ENCODE assay signal across 29 cellular contexts in the genomic region with DNA sequence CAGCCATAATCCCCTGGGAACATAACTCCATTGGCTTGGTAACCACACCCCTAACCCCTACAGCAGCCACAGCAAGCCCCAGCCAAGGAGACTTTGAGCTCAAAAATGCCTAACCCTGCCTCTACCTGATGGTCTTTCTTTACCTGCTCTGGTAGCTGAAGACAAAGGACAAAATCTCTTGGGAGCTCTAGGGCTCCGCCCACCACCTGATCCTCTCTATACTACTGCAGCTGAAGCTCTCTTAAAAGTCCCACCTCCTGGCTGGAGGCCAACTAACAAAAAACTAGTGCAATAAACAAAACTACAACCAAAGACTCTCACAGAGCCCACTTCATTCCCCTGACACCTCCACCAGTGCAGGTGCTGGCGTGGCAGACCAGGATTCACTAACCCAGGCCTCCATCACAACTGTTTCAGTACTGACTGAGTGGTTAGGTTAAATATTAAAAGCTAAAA. TPM values are rescaled to one million over a fixed set of nuclear protein-coding genes. Genes with fewer than 3 reads are reported as not detected.
DNase-seq lines count a peak whose midpoint lies in the region; ATAC-seq, FAIRE-seq and TF ChIP-seq lines count a peak whose summit lies in the region.
"Had no signal": no experiment of that assay in that cellular context is flagged by ENCODE, and none has a peak within 500 bp of the region (broad histone marks: within the 10 kb centered on the region; RNA-seq: fewer than 3 reads in every experiment).

No MANE protein-coding gene starts in this region.

- no CpG with 5 or more reads among the region's 2 CpGs for WGBS in H9 (ENCODE audit: extremely low coverage, insufficient read length, low lambda C conversion rate)
- WGBS in H1 (ENCODE audit: extremely low coverage in 1 of 2, insufficient coverage in 1 of 2, insufficient read length in 1 of 2, insufficient replicate concordance in 2 of 2, low coverage in 1 of 2, low lambda C conversion rate in 2 of 2, missing lambda C conversion rate in 1 of 2), 2 experiments, result 92% methylated on average over 2 of the region's 2 CpGs; no CpG with 5 or more reads in 1 of the 2 experiments

- TF ChIP-seq POLR2A in H1 (IDR thresholded peaks at IDR 0.05; ENCODE audit: control extremely low read depth in 1 of 2, low read depth in 2 of 2, low read length in 2 of 2) (no peak), vagina (IDR thresholded peaks at IDR 0.05) (no peak)

- no peaks in the 10 kb centered on the region for H3K23me2 ChIP-seq in H9 (ENCODE audit: insufficient read length, low read depth, low read length, poor library complexity, severe bottlenecking)
- H3K23me2 ChIP-seq in H1 (ENCODE audit: low read depth, low read length), result no peaks in the 10 kb centered on the region

- H3K36me3 ChIP-seq in H1 (ENCODE audit: control insufficient read depth in 2 of 4, insufficient read depth in 4 of 4, low read length in 3 of 4) (no peaks in the 10 kb centered on the region), vagina (no peaks in the 10 kb centered on the region)
- H3K36me3 ChIP-seq: lower lobe of right lung, uterus had no signal

- no peaks in the 10 kb centered on the region for H3K79me2 ChIP-seq in H9 (ENCODE audit: insufficient read depth, low read length)
- no peaks in the 10 kb centered on the region for H3K79me2 ChIP-seq in H1 (ENCODE audit: control insufficient read depth in 1 of 2, insufficient read depth in 2 of 2, low read length in 2 of 2)
- H3K79me2 ChIP-seq: parathyroid adenoma had no signal

- TF ChIP-seq CTCF in H9 (conservative IDR thresholded peaks at IDR 0.05) (no peak), H1 (IDR thresholded peaks at IDR 0.05; ENCODE audit: control extremely low read depth in 1 of 3, insufficient read depth in 1 of 3, low read depth in 1 of 3, low read length in 3 of 3) (no peak), vagina (IDR thresholded peaks at IDR 0.05) (no peak), GM20000 (IDR thresholded peaks at IDR 0.05; ENCODE audit: extremely low read depth, missing control alignments) (no peak)

- no peak overlapping the region for H3K4ac ChIP-seq in H9 (ENCODE audit: low read depth, low read length)
- H3K4ac ChIP-seq in H1 (replicated peaks; ENCODE audit: insufficient read length, low read depth, low read length), result no peak overlapping the region

- no peak overlapping the region for H3K9ac ChIP-seq in H9 (ENCODE audit: extremely low read depth, insufficient read length, low read length)
- no peak overlapping the region for H3K9ac ChIP-seq in H1 (replicated peaks in 1 of 4; ENCODE audit: extremely low read depth in 1 of 4, low read depth in 3 of 4, low read length in 3 of 4)
- H3K9ac ChIP-seq: parathyroid adenoma, SK-N-SH had no signal

- H2BK5ac ChIP-seq in H9 (ENCODE audit: insufficient read length, low read length) (no peak overlapping the region), H1 (ENCODE audit: low read depth, low read length) (no peak overlapping the region)

- H3K4me2 ChIP-seq in H9 (ENCODE audit: insufficient read depth, insufficient read length, low read length) (no peak overlapping the region), H1 (ENCODE audit: insufficient read depth in 1 of 2, low read depth in 2 of 2, low read length in 2 of 2) (no peak overlapping the region)
- H3K4me2 ChIP-seq: SK-N-SH had no signal

- H2BK12ac ChIP-seq in H9 (ENCODE audit: insufficient read length, low read depth, low read length), result no peak overlapping the region
- 0 out of 2 replicates have a peak overlapping the region, but pooled peaks have one; percentile 39 for H2BK12ac ChIP-seq in H1 (ENCODE audit: low read depth, low read length)

- H2BK15ac ChIP-seq in H9 (ENCODE audit: low read depth, low read length), result no peak overlapping the region
- H2BK15ac ChIP-seq in H1 (ENCODE audit: low read length), result no peak overlapping the region

- H3K4me3 Mint-ChIP-seq in H9, result no peak overlapping the region
- H3K4me3 Mint-ChIP-seq: activated naive CD4-positive, alpha-beta T cell treated with anti-CD3 and anti-CD28 coated beads for 36 hours; activated T-cell treated with anti-CD3 and anti-CD28 coated beads, Interleukin-2, amount 50 U/mL, for 72 hours; CD4-positive, CD25-positive, alpha-beta regulatory T cell; nephron progenitor cell; stimulated activated naive B cell treated with anti-CD40 and anti-IgM and Interleukin-4, amounts not matched to agents 10 μg/mL and 1 μg/mL and 100 μg/mL, for 72 hours; T-helper 17 cell had no signal

- intact Hi-C loops in vagina (cut with DNase I), result no loop called here

- H3K36me3 Mint-ChIP-seq in H9 (ENCODE audit: insufficient read depth in 1 of 3, low read depth in 3 of 3), result peaks cover 4 to 10% (median 6%) of the 10 kb centered on the region in 3 experiments; a peak in 5 of 7 replicates
- H3K36me3 Mint-ChIP-seq: CD4-positive, CD25-positive, alpha-beta regulatory T cell; stimulated activated naive B cell treated with anti-CD40 and anti-IgM and Interleukin-4, amounts not matched to agents 10 μg/mL and 1 μg/mL and 100 μg/mL, for 72 hours had no signal

- H3K9me3 Mint-ChIP-seq in H9, result peaks cover 14 to 16% of the 10 kb centered on the region in 2 experiments
- H3K9me3 Mint-ChIP-seq: activated naive CD4-positive, alpha-beta T cell treated with anti-CD3 and anti-CD28 coated beads for 36 hours had no signal

- no peaks in the 10 kb centered on the region for H3K4me1 ChIP-seq in H9 (ENCODE audit: insufficient read depth, low read length)
- H3K4me1 ChIP-seq in H1 (replicated peaks in 1 of 4; ENCODE audit: control insufficient read depth in 3 of 4, insufficient read depth in 4 of 4, low read length in 3 of 4), result no peaks in the 10 kb centered on the region
- H3K4me1 ChIP-seq in vagina, result no peaks in the 10 kb centered on the region
- H3K4me1 ChIP-seq: lower lobe of right lung, parathyroid adenoma, uterus had no signal

- no peak for FAIRE-seq in H1 (lab: Jason Lieb, UNC)

- H3T11ph ChIP-seq in H9 (ENCODE audit: low read length), result no peak overlapping the region

- peak; percentile 40 for DNase-seq in H9
- DNase-seq in NCI-H1436 (lab: John Stamatoyannopoulos, UW), result peak; percentile 41
- no peak for DNase-seq in H1 (ENCODE audit: low read depth in 1 of 2, low spot score in 2 of 2)
- DNase-seq in vagina (ENCODE audit: extremely low spot score in 2 of 2), result no peak
- no peak for DNase-seq in GM20000 (ENCODE audit: low spot score)
- DNase-seq: activated CD4-positive, alpha-beta T cell treated with anti-CD3 and anti-CD28 coated beads for 48 hours; activated naive CD4-positive, alpha-beta T cell treated with anti-CD3 and anti-CD28 coated beads for 36 hours; activated T-cell treated with anti-CD3 and anti-CD28 coated beads, Interleukin-2, amount 50 U/mL, for 72 hours; CD4-positive, CD25-positive, alpha-beta regulatory T cell; glutamatergic neuron; KG1; lower lobe of right lung; NCI-H1930; NCI-H524 treated with DMSO at 0.1 percent for 48 hours; nephron progenitor cell; right cardiac atrium; SK-N-SH; stimulated activated CD4-positive, alpha-beta T cell treated with anti-CD3 and anti-CD28 coated beads, Interleukin-4, amount 100 ng/mL, for 1 hour; stimulated activated naive B cell treated with anti-CD40 and anti-IgM and Interleukin-4, amounts not matched to agents 10 μg/mL and 1 μg/mL and 100 μg/mL, for 72 hours; T-helper 17 cell; uterus had no signal

- POLR2A ChIA-PET in H1 (lab: Charles Lee; ENCODE audit: partially characterized antibody), result no interaction called here

- no peaks in the 10 kb centered on the region for H3K27me3 ChIP-seq in H9 (ENCODE audit: insufficient read depth, low read length)
- no peaks in the 10 kb centered on the region for H3K27me3 ChIP-seq in H1 (replicated peaks in 1 of 4; ENCODE audit: control insufficient read depth in 3 of 4, extremely low read depth in 1 of 4, insufficient read depth in 3 of 4, low read length in 3 of 4)
- H3K27me3 ChIP-seq in vagina, result no peaks in the 10 kb centered on the region
- H3K27me3 ChIP-seq: uterus had no signal

- H3K27me3 Mint-ChIP-seq in H9 (ENCODE audit: low read depth), result no peaks in the 10 kb centered on the region
- H3K27me3 Mint-ChIP-seq: CD4-positive, CD25-positive, alpha-beta regulatory T cell; stimulated activated naive B cell treated with anti-CD40 and anti-IgM and Interleukin-4, amounts not matched to agents 10 μg/mL and 1 μg/mL and 100 μg/mL, for 72 hours; T-helper 17 cell had no signal

- H3K79me1 ChIP-seq in H9 (ENCODE audit: insufficient read depth, low read depth, low read length, poor library complexity, severe bottlenecking) (no peaks in the 10 kb centered on the region), H1 (ENCODE audit: low read depth, low read length) (no peaks in the 10 kb centered on the region)

- H3K9me3 ChIP-seq in H9 (ENCODE audit: control insufficient read depth, low read depth, low read length) (no peaks in the 10 kb centered on the region), H1 (ENCODE audit: insufficient read depth in 2 of 2, low read depth in 1 of 2, low read length in 1 of 2) (no peaks in the 10 kb centered on the region), vagina (no peaks in the 10 kb centered on the region)
- H3K9me3 ChIP-seq: lower lobe of right lung, SK-N-SH, uterus had no signal

- no peak overlapping the region for H2AK5ac ChIP-seq in H9 (ENCODE audit: insufficient read length, low read length)
- no peak overlapping the region for H2AK5ac ChIP-seq in H1 (ENCODE audit: low read depth, low read length)

- H3K27ac ChIP-seq in H9 (ENCODE audit: insufficient read length, low read depth, low read length) (no peak overlapping the region), H1 (ENCODE audit: low read depth, low read length) (no peak overlapping the region), vagina (no peak overlapping the region)
- H3K27ac ChIP-seq: epithelial cell of prostate, lower lobe of right lung, parathyroid adenoma, uterus had no signal

- H4K91ac ChIP-seq in H9 (ENCODE audit: insufficient read length, low read depth, low read length) (no peak overlapping the region), H1 (replicated peaks; ENCODE audit: insufficient read length, low read length) (no peak overlapping the region)

- H2AFZ ChIP-seq in H9 (ENCODE audit: low read length), result no peak overlapping the region
- H2AFZ ChIP-seq in H1 (ENCODE audit: low read length), result 0 out of 2 replicates have a peak overlapping the region, but pooled peaks have one; percentile 13
- H2AFZ ChIP-seq: parathyroid adenoma had no signal

- H3K14ac ChIP-seq in H9 (ENCODE audit: insufficient read depth, low read length) (no peak overlapping the region), H1 (ENCODE audit: insufficient read length) (no peak overlapping the region)

- no peak overlapping the region for H4K5ac ChIP-seq in H9 (ENCODE audit: insufficient read length, low read depth, low read length)
- H4K5ac ChIP-seq in H1 (ENCODE audit: insufficient read length, low read depth, low read length), result no peak overlapping the region

- peak overlapping the region; percentile 15 for H3K18ac ChIP-seq in H9 (ENCODE audit: insufficient read length, low read depth, low read length)
- no peak overlapping the region for H3K18ac ChIP-seq in H1 (ENCODE audit: extremely low read depth, low read length)

- peaks cover 8 to 12% of the 10 kb centered on the region in 2 experiments for H3K4me1 Mint-ChIP-seq in H9
- H3K4me1 Mint-ChIP-seq: CD4-positive, CD25-positive, alpha-beta regulatory T cell; nephron progenitor cell; stimulated activated naive B cell treated with anti-CD40 and anti-IgM and Interleukin-4, amounts not matched to agents 10 μg/mL and 1 μg/mL and 100 μg/mL, for 72 hours; T-helper 17 cell had no signal

- H2BK120ac ChIP-seq in H9 (ENCODE audit: low read depth, low read length, poor library complexity, severe bottlenecking), result no peak overlapping the region
- no peak overlapping the region for H2BK120ac ChIP-seq in H1 (replicated peaks; ENCODE audit: low read depth, low read length)

- H4K8ac ChIP-seq in H9 (replicated peaks; ENCODE audit: insufficient read length, low read depth, low read length), result no peak overlapping the region
- H4K8ac ChIP-seq in H1 (ENCODE audit: extremely low read depth, insufficient read depth, low read length), result no peak overlapping the region

- H3K4me3 ChIP-seq in H1 (ENCODE audit: extremely low read depth in 1 of 4, insufficient read depth in 2 of 4, low read depth in 3 of 4, low read length in 4 of 4), result no peak overlapping the region
- no peak overlapping the region for H3K4me3 ChIP-seq in vagina
- H3K4me3 ChIP-seq: lower lobe of right lung, uterus had no signal

- no peak overlapping the region for H3K23ac ChIP-seq in H9 (ENCODE audit: insufficient read length, low read depth, low read length)
- no peak overlapping the region for H3K23ac ChIP-seq in H1 (ENCODE audit: insufficient read length)

- H2BK20ac ChIP-seq in H9 (ENCODE audit: low read depth, low read length, poor library complexity, severe bottlenecking), result no peak overlapping the region
- no peak overlapping the region for H2BK20ac ChIP-seq in H1 (ENCODE audit: low read length)

- H3K27ac Mint-ChIP-seq in H9, result peak overlapping the region; percentile 41 to 91 (median 77); a peak in 6 of 7 replicates
- H3K27ac Mint-ChIP-seq: activated naive CD4-positive, alpha-beta T cell treated with anti-CD3 and anti-CD28 coated beads for 36 hours; activated T-cell treated with anti-CD3 and anti-CD28 coated beads, Interleukin-2, amount 50 U/mL, for 72 hours; CD4-positive, CD25-positive, alpha-beta regulatory T cell; nephron progenitor cell; stimulated activated naive B cell treated with anti-CD40 and anti-IgM and Interleukin-4, amounts not matched to agents 10 μg/mL and 1 μg/mL and 100 μg/mL, for 72 hours; T-helper 17 cell had no signal

- ATAC-seq in GM18873 (IDR thresholded peaks at IDR 0.05; ENCODE audit: low FRiP score, unreplicated experiment) (peak; percentile 43), HG02981 (IDR thresholded peaks at IDR 0.05; ENCODE audit: unreplicated experiment) (no peak)
- ATAC-seq: activated T-cell treated with anti-CD3 and anti-CD28 coated beads, Interleukin-2, amount 50 U/mL, for 72 hours; lower lobe of right lung; right cardiac atrium; stimulated activated naive B cell treated with anti-CD40 and anti-IgM and Interleukin-4, amounts not matched to agents 10 μg/mL and 1 μg/mL and 100 μg/mL, for 72 hours; T-helper 17 cell had no signal

- H4K20me1 ChIP-seq in H9 (ENCODE audit: control insufficient read depth, insufficient read depth, insufficient read length) (no peaks in the 10 kb centered on the region), H1 (replicated peaks in 1 of 2; ENCODE audit: control insufficient read depth in 1 of 2, insufficient read depth in 2 of 2, low read length in 2 of 2) (no peaks in the 10 kb centered on the region)

- CTCF ChIA-PET in H1 (lab: Charles Lee; ENCODE audit: partially characterized antibody), result no interaction called here

- no peak for TF ChIP-seq RAD21 in H1 (IDR thresholded peaks at IDR 0.05 in 1 of 2, conservative IDR thresholded peaks at IDR 0.05 in 1 of 2; ENCODE audit: low read depth in 2 of 2, low read length in 2 of 2)

- no peak for TF ChIP-seq EP300 in H1 (IDR thresholded peaks at IDR 0.05; ENCODE audit: borderline replicate concordance in 1 of 2, low read depth in 2 of 2, low read length in 2 of 2)

- no peak overlapping the region for H3K56ac ChIP-seq in H9 (ENCODE audit: insufficient read length, low read depth, low read length)
- H3K56ac ChIP-seq in H1 (replicated peaks; ENCODE audit: insufficient read length, low read depth, low read length), result no peak overlapping the region

RNA-seq across cellular contexts. Expression of a gene that starts 11.8 kb away (rescaled TPM):
- total RNA-seq in H9 (2021), result not detected in 2 replicates
- not detected in 2 replicates for total RNA-seq in H1 (2021; fragmentation: NEBNext Ultra II Directional; extraction: Animal tissue kit (Norgen Biotek cat#: 25700))
- not detected in 2 replicates for polyA plus RNA-seq in H1 (2011; rRNA removed)
- not detected for polyA plus RNA-seq in H1 (2011; cell fraction: cytosol; rRNA removed)
- polyA plus RNA-seq in H1 (2011; cell fraction: nucleus; rRNA removed), result not detected
- not detected in 4 replicates for polyA plus RNA-seq in H1 (2012, experiment 1 of 2)
- polyA plus RNA-seq in H1 (2012, experiment 2 of 2), result not detected
- not detected for polyA plus RNA-seq in H1 (2013, experiment 1 of 2)
- not detected for polyA plus RNA-seq in H1 (2013, experiment 2 of 2)
- polyA minus RNA-seq in H1 (2011; rRNA and poly(A)+ RNA removed), result not detected in 2 replicates
- polyA minus RNA-seq in H1 (2011; cell fraction: cytosol; rRNA and poly(A)+ RNA removed), result not detected
- polyA minus RNA-seq in H1 (2011; cell fraction: nucleus; rRNA and poly(A)+ RNA removed), result not detected
- total RNA-seq in vagina, result not detected
- total RNA-seq: activated naive CD4-positive, alpha-beta T cell treated with anti-CD3 and anti-CD28 coated beads for 36 hours; activated T-cell treated with anti-CD3 and anti-CD28 coated beads, Interleukin-2, amount 50 U/mL, for 72 hours; CD4-positive, CD25-positive, alpha-beta regulatory T cell; HT-29; kidney epithelial cell; lower lobe of right lung; mucosa of gallbladder; right cardiac atrium; T-helper 17 cell; temporal lobe; uterus had no signal
- polyA plus RNA-seq: CD4-positive, CD25-positive, alpha-beta regulatory T cell; right cardiac atrium; SK-N-SH had no signal

RNA-seq across cellular contexts. Expression of a gene that starts 20.6 kb away (rescaled TPM):
- total RNA-seq in H9 (2021) (not detected in 2 replicates), vagina (not detected)
- not detected in 2 replicates for total RNA-seq in H1 (2021; fragmentation: NEBNext Ultra II Directional; extraction: Animal tissue kit (Norgen Biotek cat#: 25700))
- 0.06 TPM in 1 of 2 replicates, not detected in the other for polyA plus RNA-seq in H1 (2011; rRNA removed)
- polyA plus RNA-seq in H1 (2011; cell fraction: cytosol; rRNA removed), result not detected
- polyA plus RNA-seq in H1 (2011; cell fraction: nucleus; rRNA removed), result not detected
- polyA plus RNA-seq in H1 (2012, experiment 1 of 2), result not detected in 4 replicates
- not detected for polyA plus RNA-seq in H1 (2012, experiment 2 of 2)
- polyA plus RNA-seq in H1 (2013, experiment 1 of 2), result not detected
- not detected for polyA plus RNA-seq in H1 (2013, experiment 2 of 2)
- 0.41 and 0.82 TPM in 2 replicates for polyA minus RNA-seq in H1 (2011; rRNA and poly(A)+ RNA removed)
- not detected for polyA minus RNA-seq in H1 (2011; cell fraction: cytosol; rRNA and poly(A)+ RNA removed)
- polyA minus RNA-seq in H1 (2011; cell fraction: nucleus; rRNA and poly(A)+ RNA removed), result 1.6 TPM
- total RNA-seq: activated naive CD4-positive, alpha-beta T cell treated with anti-CD3 and anti-CD28 coated beads for 36 hours; activated T-cell treated with anti-CD3 and anti-CD28 coated beads, Interleukin-2, amount 50 U/mL, for 72 hours; CD4-positive, CD25-positive, alpha-beta regulatory T cell; HT-29; kidney epithelial cell; lower lobe of right lung; mucosa of gallbladder; right cardiac atrium; T-helper 17 cell; uterus had no signal
- polyA plus RNA-seq: CD4-positive, CD25-positive, alpha-beta regulatory T cell; right cardiac atrium; SK-N-SH had no signal

RNA-seq across cellular contexts. Expression of a gene that starts 30.2 kb away (rescaled TPM):
- total RNA-seq in H9 (2021) (not detected in 2 replicates), vagina (not detected)
- not detected in 2 replicates for total RNA-seq in H1 (2021; fragmentation: NEBNext Ultra II Directional; extraction: Animal tissue kit (Norgen Biotek cat#: 25700))
- not detected in 2 replicates for polyA plus RNA-seq in H1 (2011; rRNA removed)
- polyA plus RNA-seq in H1 (2011; cell fraction: cytosol; rRNA removed), result not detected
- polyA plus RNA-seq in H1 (2011; cell fraction: nucleus; rRNA removed), result not detected
- polyA plus RNA-seq in H1 (2012, experiment 1 of 2), result not detected in 4 replicates
- polyA plus RNA-seq in H1 (2012, experiment 2 of 2), result not detected
- not detected for polyA plus RNA-seq in H1 (2013, experiment 1 of 2)
- not detected for polyA plus RNA-seq in H1 (2013, experiment 2 of 2)
- polyA minus RNA-seq in H1 (2011; rRNA and poly(A)+ RNA removed), result not detected in 2 replicates
- polyA minus RNA-seq in H1 (2011; cell fraction: cytosol; rRNA and poly(A)+ RNA removed), result not detected
- 1.2 TPM for polyA minus RNA-seq in H1 (2011; cell fraction: nucleus; rRNA and poly(A)+ RNA removed)
- total RNA-seq: activated naive CD4-positive, alpha-beta T cell treated with anti-CD3 and anti-CD28 coated beads for 36 hours; activated T-cell treated with anti-CD3 and anti-CD28 coated beads, Interleukin-2, amount 50 U/mL, for 72 hours; CD4-positive, CD25-positive, alpha-beta regulatory T cell; HT-29; kidney epithelial cell; lower lobe of right lung; mucosa of gallbladder; right cardiac atrium; T-helper 17 cell; temporal lobe had no signal
- polyA plus RNA-seq: CD4-positive, CD25-positive, alpha-beta regulatory T cell; right cardiac atrium; SK-N-SH had no signal

RNA-seq across cellular contexts. Expression of a gene that starts 42.0 kb away (rescaled TPM):
- not detected in 2 replicates for total RNA-seq in H9 (2021)
- total RNA-seq in H1 (2021; fragmentation: NEBNext Ultra II Directional; extraction: Animal tissue kit (Norgen Biotek cat#: 25700)), result not detected in 2 replicates
- polyA plus RNA-seq in H1 (2011; rRNA removed), result not detected in 2 replicates
- not detected for polyA plus RNA-seq in H1 (2011; cell fraction: cytosol; rRNA removed)
- not detected for polyA plus RNA-seq in H1 (2011; cell fraction: nucleus; rRNA removed)
- polyA plus RNA-seq in H1 (2012, experiment 1 of 2), result not detected in 4 replicates
- not detected for polyA plus RNA-seq in H1 (2012, experiment 2 of 2)
- not detected for polyA plus RNA-seq in H1 (2013, experiment 1 of 2)
- polyA plus RNA-seq in H1 (2013, experiment 2 of 2), result not detected
- not detected in 2 replicates for polyA minus RNA-seq in H1 (2011; rRNA and poly(A)+ RNA removed)
- not detected for polyA minus RNA-seq in H1 (2011; cell fraction: cytosol; rRNA and poly(A)+ RNA removed)
- polyA minus RNA-seq in H1 (2011; cell fraction: nucleus; rRNA and poly(A)+ RNA removed), result not detected
- total RNA-seq in vagina, result not detected
- total RNA-seq: activated naive CD4-positive, alpha-beta T cell treated with anti-CD3 and anti-CD28 coated beads for 36 hours; activated T-cell treated with anti-CD3 and anti-CD28 coated beads, Interleukin-2, amount 50 U/mL, for 72 hours; CD4-positive, CD25-positive, alpha-beta regulatory T cell; HT-29; kidney epithelial cell; lower lobe of right lung; mucosa of gallbladder; right cardiac atrium; T-helper 17 cell; temporal lobe had no signal
- polyA plus RNA-seq: CD4-positive, CD25-positive, alpha-beta regulatory T cell; right cardiac atrium; SK-N-SH had no signal

RNA-seq across cellular contexts. Expression of a gene that starts 48.2 kb away (rescaled TPM):
- not detected in 2 replicates for total RNA-seq in H9 (2021)
- total RNA-seq in H1 (2021; fragmentation: NEBNext Ultra II Directional; extraction: Animal tissue kit (Norgen Biotek cat#: 25700)), result not detected in 2 replicates
- not detected in 2 replicates for polyA plus RNA-seq in H1 (2011; rRNA removed)
- not detected for polyA plus RNA-seq in H1 (2011; cell fraction: cytosol; rRNA removed)
- not detected for polyA plus RNA-seq in H1 (2011; cell fraction: nucleus; rRNA removed)
- polyA plus RNA-seq in H1 (2012, experiment 1 of 2), result not detected in 4 replicates
- polyA plus RNA-seq in H1 (2012, experiment 2 of 2), result not detected
- polyA plus RNA-seq in H1 (2013, experiment 1 of 2), result not detected
- not detected for polyA plus RNA-seq in H1 (2013, experiment 2 of 2)
- polyA minus RNA-seq in H1 (2011; rRNA and poly(A)+ RNA removed), result not detected in 2 replicates
- not detected for polyA minus RNA-seq in H1 (2011; cell fraction: cytosol; rRNA and poly(A)+ RNA removed)
- polyA minus RNA-seq in H1 (2011; cell fraction: nucleus; rRNA and poly(A)+ RNA removed), result not detected
- not detected for total RNA-seq in vagina
- total RNA-seq: activated naive CD4-positive, alpha-beta T cell treated with anti-CD3 and anti-CD28 coated beads for 36 hours; activated T-cell treated with anti-CD3 and anti-CD28 coated beads, Interleukin-2, amount 50 U/mL, for 72 hours; CD4-positive, CD25-positive, alpha-beta regulatory T cell; HT-29; kidney epithelial cell; lower lobe of right lung; mucosa of gallbladder; right cardiac atrium; T-helper 17 cell had no signal
- polyA plus RNA-seq: CD4-positive, CD25-positive, alpha-beta regulatory T cell; right cardiac atrium; SK-N-SH had no signal

Comparison
In these comparisons a context has a peak if more than half of its experiments do, and no peak if none do; other contexts are left out.
1. DNase-seq: peak in H9 (single experiment) and NCI-H1436 (single experiment); none in H1 (0 of 2), vagina (0 of 2) and GM20000 (single experiment).